Comparison of ENCODE assay signal across 8 cellular contexts in the genomic region with DNA sequence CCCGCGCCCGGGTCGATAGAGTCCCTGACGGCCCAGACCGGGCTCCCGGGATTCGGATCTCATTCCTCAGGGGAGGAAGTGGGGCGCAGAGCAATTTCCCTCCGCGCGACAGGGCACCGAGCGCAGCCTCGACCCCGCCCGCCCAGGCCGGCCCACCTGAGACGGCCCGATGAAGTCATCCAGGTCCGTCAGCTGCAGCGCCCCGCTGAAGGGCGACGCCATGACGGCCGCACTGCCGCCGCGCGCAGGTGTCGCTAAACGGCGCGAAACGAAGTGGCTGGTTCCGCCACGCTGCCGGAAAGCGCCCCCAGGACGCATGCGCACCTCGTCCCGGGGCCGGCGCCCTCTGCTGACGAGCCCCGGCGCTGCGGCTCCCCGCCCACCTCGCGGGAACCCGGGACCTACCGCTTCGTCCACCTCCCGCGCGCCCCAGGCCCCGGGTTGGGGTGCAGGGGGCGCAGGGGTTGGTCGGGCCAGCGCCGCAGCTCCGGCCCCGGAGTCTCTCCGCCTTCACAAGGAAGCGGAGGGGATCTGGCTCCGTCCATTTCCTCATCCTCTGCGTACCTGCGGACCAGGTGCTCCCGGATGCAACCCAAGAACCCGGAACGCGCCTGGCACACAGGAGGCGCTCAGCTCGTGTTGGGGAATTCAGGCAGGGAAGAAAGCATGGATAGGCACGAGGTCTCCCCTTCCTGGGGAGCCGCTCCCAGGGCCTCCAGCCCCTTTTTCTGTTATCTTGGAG. TPM values are rescaled to one million over a fixed set of nuclear protein-coding genes. Genes with fewer than 3 reads are reported as not detected.
A peak's percentile ranks its signal among the peaks of the same experiment; 100 is the strongest.
DNase-seq lines count a peak whose midpoint lies in the region; ATAC-seq and TF ChIP-seq lines count a peak whose summit lies in the region.

A gene (minus strand): TSS at position 234 of the 742 bp plus-strand sequence. CDS start 12 bp downstream, at position 222.

- 0 to 2% (median 1%) methylated on average over 28 to 79 of the region's 79 CpGs for WGBS in heart left ventricle, 4 donors

- H3K4me3 ChIP-seq in GM08714 (ENCODE audit: low read length) (peak within 1 kb of the TSS; percentile 87), adipocyte (ENCODE audit: low read length) (peak within 1 kb of the TSS; percentile 93), heart left ventricle (peak within 1 kb of the TSS; percentile 76 to 100 (median 97)), upper lobe of right lung (peak within 1 kb of the TSS; percentile 88)

- H3K4me3 Mint-ChIP-seq in HFFc6 = peak within 1 kb of the TSS; percentile 83

- H3K36me3 Mint-ChIP-seq in HFFc6 (ENCODE audit: low read depth) = peaks cover 8% of the 10 kb centered on the region; the same call in 1 of the 2 replicates

- H3K36me3 ChIP-seq in adipocyte (ENCODE audit: control insufficient read depth, insufficient read depth, low read length, severe bottlenecking) (peaks cover 16% of the 10 kb centered on the region), heart left ventricle (peaks cover 0 to 31% (median 22%) of the 10 kb centered on the region in 9 donors), upper lobe of right lung (peaks cover 15% of the 10 kb centered on the region)

- DNase-seq in HFFc6 (peak; percentile 85), NCI-H1092 (lab: John Stamatoyannopoulos, UW) (peak; percentile 84), T follicular helper cell (ENCODE audit: low read depth) (peak; percentile 86), adipocyte (ENCODE audit: low read depth) (peak; percentile 95), heart left ventricle (peak; percentile 89 to 96 (median 92)), posterior vena cava (ENCODE audit: low spot score) (peak; percentile 97), upper lobe of right lung (peak; percentile 95)

- H3K27me3 ChIP-seq in adipocyte (replicated peaks; ENCODE audit: control insufficient read depth, insufficient read depth, low read length) = peaks cover 3% of the 10 kb centered on the region
- peaks cover 0 to 27% (median 0%) of the 10 kb centered on the region in 9 donors for H3K27me3 ChIP-seq in heart left ventricle
- H3K27me3 ChIP-seq in upper lobe of right lung = peaks cover 3% of the 10 kb centered on the region

- TF ChIP-seq CTCF in HFFc6 (IDR thresholded peaks at IDR 0.05) (peak; percentile 93), heart left ventricle (IDR thresholded peaks at IDR 0.05) (peak; percentile 90 to 100 (median 95)), upper lobe of right lung (IDR thresholded peaks at IDR 0.05) (peak; percentile 91)

- no peaks in the 10 kb centered on the region for H3K9me3 ChIP-seq in adipocyte (ENCODE audit: control insufficient read depth, low read length)
- no peaks in the 10 kb centered on the region for H3K9me3 ChIP-seq in heart left ventricle
- no peaks in the 10 kb centered on the region for H3K9me3 ChIP-seq in upper lobe of right lung

- peak within 1 kb of the TSS; percentile 96 for H3K9ac ChIP-seq in adipocyte (ENCODE audit: low read length)

- TF ChIP-seq POLR2A in heart left ventricle (IDR thresholded peaks at IDR 0.05) = peak; percentile 10 to 75

- no peaks in the 10 kb centered on the region for H3K9me3 Mint-ChIP-seq in HFFc6

- peaks cover 9% of the 10 kb centered on the region; the same call in 1 of the 2 replicates for H3K4me1 Mint-ChIP-seq in HFFc6 (ENCODE audit: low read depth)

- intact Hi-C loops in heart left ventricle (cut with DNase I) (loop anchor here in 4 of 10 donors (1.0 to 2.0 kb wide), 3 partner anchors 27 to 30 kb away; no protein-coding TSS in a partner anchor), posterior vena cava (cut with DNase I) (no loop called here), upper lobe of right lung (cut with DNase I) (no loop called here)

- peak; percentile 61 to 95 (median 94) for ATAC-seq in heart left ventricle
- peak; percentile 96 for ATAC-seq in upper lobe of right lung

- H3K27ac ChIP-seq in heart left ventricle (peak within 1 kb of the TSS in 10 of 12 donors; percentile 74 to 90 (median 80)), upper lobe of right lung (peak within 1 kb of the TSS; percentile 73)

- H3K27me3 Mint-ChIP-seq in HFFc6 (ENCODE audit: insufficient read depth) = peaks cover 5% of the 10 kb centered on the region; the same call in 1 of the 2 replicates

- H3K27ac Mint-ChIP-seq in HFFc6 = no peak within 1 kb of the TSS

- H3K4me1 ChIP-seq in adipocyte (ENCODE audit: control insufficient read depth, insufficient read depth, low read length) (peaks cover 7% of the 10 kb centered on the region), heart left ventricle (peaks cover 4 to 18% (median 12%) of the 10 kb centered on the region in 12 donors), upper lobe of right lung (peaks cover 16% of the 10 kb centered on the region)

RNA-seq across cellular contexts. Expression of the gene that starts here (rescaled TPM):
- total RNA-seq in HFFc6 (2021; fragmentation: NEBNext Ultra II Directional; extraction: Animal tissue kit (Norgen Biotek cat#: 25700)) = 10 to 100 TPM; 16.9 to 20.5 (median 18.0) TPM
- total RNA-seq in heart left ventricle (10 to 100 TPM; 21.4 to 33.1 (median 26.8) TPM), posterior vena cava (10 to 100 TPM; 18.2 to 18.6 TPM), upper lobe of right lung (24.2 TPM)
- 10 to 100 TPM; 36.0 to 41.5 TPM for polyA plus RNA-seq in heart left ventricle

Comparison
In these comparisons a context has a peak if more than half of its experiments do, and no peak if none do; other contexts are left out.
1. Peak in every context shown above with its lines: DNase-seq, ATAC-seq, H3K4me3 ChIP-seq and H3K27ac ChIP-seq.